ENCODE assay signal across 8 cellular contexts in genomic region chr14:70907172-70907995, GRCh38. TPM values are rescaled to one million over a fixed set of nuclear protein-coding genes. Genes with fewer than 3 reads are reported as not detected.
DNase-seq lines count a peak whose midpoint lies in the region; ATAC-seq and TF ChIP-seq lines count a peak whose summit lies in the region.

TSS of gene PCNX1 (plus strand) at chr14:70907459. CDS start at chr14:70907851, 392 bp downstream.

- TF ChIP-seq CTCF in dorsolateral prefrontal cortex (IDR thresholded peaks at IDR 0.05 in 54 of 56, conservative IDR thresholded peaks at IDR 0.05 in 2 of 56; ENCODE audit: low read depth in 1 of 56, partially characterized antibody in 56 of 56) (peak; percentile 63 to 96 (median 86)), lower leg skin (IDR thresholded peaks at IDR 0.05) (peak in 1 of 3 donors; percentile 44)

- 0 to 1% methylated on average over 35 to 75 of the region's 101 CpGs for WGBS in lower leg skin, 2 donors

- TF ChIP-seq POLR2A in lower leg skin (IDR thresholded peaks at IDR 0.05): no peak

- peak; percentile 74 for DNase-seq in NCI-H748 treated with DMSO at 0.1 percent for 48 hours (lab: John Stamatoyannopoulos, UW)
- peak; percentile 87 to 88 for DNase-seq in activated CD4-positive, alpha-beta T cell treated with anti-CD3 and anti-CD28 coated beads, Interleukin-2, amount 50 U/mL, for 48 hours
- DNase-seq in dorsolateral prefrontal cortex: peak; percentile 69 to 89 (median 80)
- DNase-seq in lower leg skin (ENCODE audit: low spot score in 2 of 2): peak; percentile 81 to 97
- peak; percentile 81 to 84 for DNase-seq in stimulated activated CD4-positive, alpha-beta T cell treated with anti-CD3 and anti-CD28 coated beads, Interleukin-4, amount 100 ng/mL, for 48 hours (ENCODE audit: low read depth in 2 of 2)

- H3K4me2 ChIP-seq in BLaER1 treated with 17β-estradiol and CSF1 and Interleukin-3, amounts not matched to agents 10 nM and 100 nM: peak within 1 kb of the TSS; percentile 78 to 96 (median 89)

- intact Hi-C loops in dorsolateral prefrontal cortex (cut with DNase I): loop anchor here (2.0 to 5.0 kb wide), 5 partner anchors 50 to 85 kb away; no protein-coding TSS in a partner anchor
- intact Hi-C loops in lower leg skin (cut with DNase I; ENCODE audit: low total_unique reads): loop anchor here (5.0 kb wide), 1 partner anchor 65 kb away; no protein-coding TSS in a partner anchor

- H4K20me1 ChIP-seq in BLaER1 treated with 17β-estradiol and CSF1 and Interleukin-3, amounts not matched to agents 10 nM and 100 nM: peaks cover 14 to 43% (median 35%) of the 10 kb centered on the region in 11 experiments; a peak in 21 of 22 replicates

- H3K36me3 ChIP-seq in BLaER1 treated with 17β-estradiol and CSF1 and Interleukin-3, amounts not matched to agents 10 nM and 100 nM: peaks cover 0 to 10% (median under 1%) of the 10 kb centered on the region in 11 experiments; a peak in 7 of 22 replicates

- H3K27ac ChIP-seq in BLaER1 treated with 17β-estradiol and CSF1 and Interleukin-3, amounts not matched to agents 10 nM and 100 nM: peak within 1 kb of the TSS; percentile 85 to 96 (median 94)
- peak within 1 kb of the TSS; percentile 63 to 98 (median 91) for H3K27ac ChIP-seq in dorsolateral prefrontal cortex

- peak within 1 kb of the TSS; percentile 84 to 99 (median 98) for H3K4me3 ChIP-seq in BLaER1 treated with 17β-estradiol and CSF1 and Interleukin-3, amounts not matched to agents 10 nM and 100 nM
- H3K4me3 ChIP-seq in dorsolateral prefrontal cortex: peak within 1 kb of the TSS; percentile 56 to 99 (median 90)
- peak within 1 kb of the TSS; percentile 90 for H3K4me3 ChIP-seq in lower leg skin (ENCODE audit: low read depth, poor library complexity, severe bottlenecking)

- peaks cover 17 to 36% (median 26%) of the 10 kb centered on the region in 10 experiments for H3K4me1 ChIP-seq in BLaER1 treated with 17β-estradiol and CSF1 and Interleukin-3, amounts not matched to agents 10 nM and 100 nM

- H3K9me3 ChIP-seq in BLaER1 treated with 17β-estradiol and CSF1 and Interleukin-3, amounts not matched to agents 10 nM and 100 nM (replicated peaks in 1 of 11): peaks cover 0 to 2% (median 0%) of the 10 kb centered on the region in 11 experiments; a peak in 1 of 22 replicates

- ATAC-seq in GM19324 (IDR thresholded peaks at IDR 0.05; ENCODE audit: low FRiP score, unreplicated experiment): peak; percentile 83
- peak; percentile 76 for ATAC-seq in HG03460 (IDR thresholded peaks at IDR 0.05; ENCODE audit: unreplicated experiment)

- H3K9ac ChIP-seq in BLaER1 treated with 17β-estradiol and CSF1 and Interleukin-3, amounts not matched to agents 10 nM and 100 nM: peak within 1 kb of the TSS; percentile 86 to 98 (median 96)

- no peaks in the 10 kb centered on the region for H3K27me3 ChIP-seq in BLaER1 treated with 17β-estradiol and CSF1 and Interleukin-3, amounts not matched to agents 10 nM and 100 nM
- H3K27me3 ChIP-seq in dorsolateral prefrontal cortex: no peaks in the 10 kb centered on the region

RNA-seq across cellular contexts. Expression of gene PCNX1, which starts in this region (rescaled TPM):
- 100 to 1,000 TPM in 5 of 120 experiments, 10 to 100 TPM in 115; 61.9 to 138 (median 81.6) TPM for total RNA-seq in dorsolateral prefrontal cortex
- 10 to 100 TPM; 14.7 to 29.4 (median 25.6) TPM for total RNA-seq in lower leg skin

Comparison
In these comparisons a context has a peak if more than half of its experiments do, and no peak if none do; other contexts are left out.
1. Peak in every context shown above with its lines: DNase-seq, ATAC-seq, H3K4me3 ChIP-seq and H3K27ac ChIP-seq.